Comparison of ENCODE assay signal across 8 cellular contexts in the genomic region with DNA sequence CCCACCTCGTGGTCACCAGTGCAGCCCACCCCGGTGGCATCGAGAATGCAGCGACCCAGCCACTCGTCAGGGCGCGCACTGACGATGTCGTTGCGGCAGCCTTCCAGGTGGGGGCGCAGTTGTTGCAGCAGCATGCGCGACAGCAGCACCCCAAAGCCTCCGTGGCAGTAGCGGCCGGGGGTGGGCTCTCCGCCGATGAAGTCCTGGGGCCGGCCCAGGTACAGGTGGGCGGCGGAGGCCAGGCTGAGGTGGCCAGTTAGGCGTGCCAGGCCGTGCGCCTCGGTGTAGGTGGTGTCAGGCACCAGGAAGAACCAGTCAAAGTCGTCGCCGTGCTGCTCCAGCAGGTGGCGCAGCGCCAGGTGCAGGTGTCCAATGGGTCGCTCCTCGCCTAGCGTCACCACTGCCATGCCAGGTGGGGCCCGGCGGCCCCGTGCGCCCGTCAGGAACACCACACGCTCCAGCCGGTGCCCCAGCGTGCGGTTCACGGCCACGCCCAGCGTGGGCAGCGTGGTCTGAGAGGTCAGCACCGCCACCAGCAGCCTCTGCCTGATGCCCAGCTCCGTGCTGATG. TPM values are rescaled to one million over a fixed set of nuclear protein-coding genes. Genes with fewer than 3 reads are reported as not detected.
DNase-seq lines count a peak whose midpoint lies in the region; ATAC-seq and TF ChIP-seq lines count a peak whose summit lies in the region.

No MANE protein-coding gene starts in this region.

- DNase-seq in DMS153 treated with DMSO at 0.1 percent for 48 hours (lab: John Stamatoyannopoulos, UW; ENCODE audit: unreplicated experiment) = peak; percentile 79
- peak; percentile 56 for DNase-seq in IMR-90
- DNase-seq in activated T-helper 1 cell treated with anti-CD3 and anti-CD28 coated beads, Interleukin-2, amount 50 U/mL, for 16 hours (ENCODE audit: low read depth in 1 of 2, low spot score in 1 of 2) = peak; percentile 76
- peak; percentile 52 for DNase-seq in fibroblast of the aortic adventitia (ENCODE audit: low read depth)
- DNase-seq in omental fat pad (ENCODE audit: low spot score) = peak; percentile 68
- DNase-seq in thoracic aorta (ENCODE audit: low spot score) = no peak

- no peak overlapping the region; the same call in 1 of the 2 replicates for H3K14ac ChIP-seq in IMR-90 (replicated peaks; ENCODE audit: low read depth, low read length)

- no peak overlapping the region for H2BK5ac ChIP-seq in IMR-90 (ENCODE audit: low read depth, low read length, poor library complexity, severe bottlenecking)

- H3K9me3 ChIP-seq in IMR-90 (ENCODE audit: control insufficient read depth, insufficient read depth, low read length) (no peaks in the 10 kb centered on the region), thoracic aorta (no peaks in the 10 kb centered on the region)

- H3K27ac ChIP-seq in IMR-90 (ENCODE audit: insufficient read depth, low read length) = no peak overlapping the region
- no peak overlapping the region for H3K27ac ChIP-seq in thoracic aorta

- no peak overlapping the region; the same call in 2 of the 3 replicates for H2BK15ac ChIP-seq in IMR-90 (ENCODE audit: low read depth, low read length)

- H3K27me3 ChIP-seq in IMR-90 (ENCODE audit: control insufficient read depth, insufficient read depth, low read length) (no peaks in the 10 kb centered on the region), thoracic aorta (replicated peaks; ENCODE audit: insufficient read depth) (no peaks in the 10 kb centered on the region)

- TF ChIP-seq RAD21 in IMR-90 (IDR thresholded peaks at IDR 0.05; ENCODE audit: low read length) = peak; percentile 59

- peak overlapping the region; percentile 86 for H2AFZ ChIP-seq in IMR-90 (replicated peaks; ENCODE audit: low read length, poor library complexity)

- POLR2A ChIA-PET in IMR-90 (lab: Charles Lee; ENCODE audit: unreplicated experiment) = no interaction called here

- H4K5ac ChIP-seq in IMR-90 (ENCODE audit: low read depth, low read length) = no peak overlapping the region

- dilution Hi-C loops in IMR-90 (cut with HindIII; ENCODE audit: low sequenced_read_pairs, unreplicated experiment) = no loop called here

- peaks cover 26% of the 10 kb centered on the region for H3K36me3 ChIP-seq in IMR-90 (ENCODE audit: control insufficient read depth, insufficient read depth, low read length)
- peaks cover 26% of the 10 kb centered on the region for H3K36me3 ChIP-seq in thoracic aorta

- H3K23ac ChIP-seq in IMR-90 (ENCODE audit: low read depth, low read length) = no peak overlapping the region

- H3K79me1 ChIP-seq in IMR-90 (ENCODE audit: low read depth in 1 of 2, low read length in 2 of 2) = peaks cover 6 to 38% of the 10 kb centered on the region in 2 experiments; a peak in 3 of 4 replicates

- no peak for TF ChIP-seq POLR2A in IMR-90 (IDR thresholded peaks at IDR 0.05; ENCODE audit: low read depth, low read length)

- H2AK5ac ChIP-seq in IMR-90 (ENCODE audit: low read depth, low read length) = peak overlapping the region; percentile 48

- no peak overlapping the region for H2BK20ac ChIP-seq in IMR-90 (ENCODE audit: low read depth, low read length)

- H3K4ac ChIP-seq in IMR-90 (ENCODE audit: low read depth, low read length) = no peak overlapping the region

- ATAC-seq in GM21529 (IDR thresholded peaks at IDR 0.05; ENCODE audit: unreplicated experiment) (peak; percentile 46), IMR-90 (ENCODE audit: low read depth) (no peak), omental fat pad (ENCODE audit: low FRiP score) (peak; percentile 3), thoracic aorta (ENCODE audit: insufficient number of reproducible peaks, low FRiP score, low read depth) (no peak)

- intact Hi-C loops in IMR-90 (cut with micrococcal nuclease) = loop anchor here (1.0 to 2.0 kb wide), 3 partner anchors 55 to 148 kb away; partner anchors contain the start of gene STK11IP

- no peak overlapping the region for H3K18ac ChIP-seq in IMR-90 (ENCODE audit: low read depth, low read length)

- H3K9ac ChIP-seq in IMR-90 (ENCODE audit: low read depth, low read length) = no peak overlapping the region

- no peak overlapping the region for H4K8ac ChIP-seq in IMR-90 (ENCODE audit: low read depth in 2 of 2, low read length in 2 of 2)

- no TSS peak for BruUV-seq in IMR-90 (replicated peaks; lab: Mats Ljungman, UMichigan)

- TF ChIP-seq CTCF in IMR-90 (conservative IDR thresholded peaks at IDR 0.05; ENCODE audit: low read depth, low read length) (peak; percentile 67), fibroblast of the aortic adventitia (IDR thresholded peaks at IDR 0.05; ENCODE audit: insufficient read depth, low read length) (peak; percentile 83), omental fat pad (IDR thresholded peaks at IDR 0.05) (peak in 1 of 3 donors; percentile 84), thoracic aorta (IDR thresholded peaks at IDR 0.05) (peak; percentile 85)

- H2BK120ac ChIP-seq in IMR-90 (ENCODE audit: low read depth, low read length) = no peak overlapping the region

- H2AK9ac ChIP-seq in IMR-90 (replicated peaks; ENCODE audit: low read depth, low read length, poor library complexity) = peak overlapping the region; percentile 82

- peak overlapping the region; percentile 76; the same call in 1 of the 2 replicates for H3K4me2 ChIP-seq in IMR-90 (ENCODE audit: low read depth, low read length)

- WGBS in IMR-90 (ENCODE audit: extremely low coverage in 2 of 2, insufficient read length in 1 of 2), 2 experiments = 13% methylated on average over 26 of the region's 48 CpGs; no CpG with 5 or more reads in 1 of the 2 experiments

- H4K91ac ChIP-seq in IMR-90 (ENCODE audit: insufficient read depth, low read depth, low read length) = no peak overlapping the region

- H3K4me3 ChIP-seq in IMR-90 (ENCODE audit: insufficient read depth, low read depth, low read length) (peak overlapping the region; percentile 16), fibroblast of the aortic adventitia (ENCODE audit: low read depth, low read length) (peak overlapping the region; percentile 80), thoracic aorta (peak overlapping the region; percentile 64)

- H4K20me1 ChIP-seq in IMR-90 (ENCODE audit: insufficient read depth, low read length) = peaks cover 28% of the 10 kb centered on the region

- H3K9me1 ChIP-seq in IMR-90 (ENCODE audit: insufficient read depth, low read length) = peaks cover 2% of the 10 kb centered on the region; the same call in 1 of the 2 replicates

- in situ Hi-C loops in IMR-90 (cut with MboI; ENCODE audit: low sequenced_read_pairs) = no loop called here

- no peak overlapping the region for H3K56ac ChIP-seq in IMR-90 (ENCODE audit: extremely low read depth, insufficient read depth, low read length)

- peaks cover 24% of the 10 kb centered on the region for H3K4me1 ChIP-seq in IMR-90 (ENCODE audit: control insufficient read depth, insufficient read depth, low read length)
- peaks cover 15 to 24% of the 10 kb centered on the region in 2 donors for H3K4me1 ChIP-seq in thoracic aorta (ENCODE audit: control insufficient read depth in 1 of 2, low read depth in 2 of 2)

- CTCF ChIA-PET in IMR-90 (lab: Yijun Ruan, JAX) = interaction anchor here (0.6 to 1.4 kb wide), 6 partner anchors 10 to 148 kb away, joined by 3 to 5 read pairs (median 4); no protein-coding TSS in a partner anchor

TF ChIP-seq in PFSK-1, 5 proteins besides CTCF, POLR2A, EP300 and RAD21 (continues in another document):
- no peak for TF ChIP-seq POLR2AphosphoS5 (IDR thresholded peaks at IDR 0.05; ENCODE audit: low read depth, low read length)

RNA-seq across cellular contexts. Expression of gene CHPF, which starts 1.9 kb away (rescaled TPM):
- 24.0 and 27.2 TPM in 2 replicates for total RNA-seq in IMR-90 (2012; rRNA removed)
- polyA plus RNA-seq in IMR-90 (2012; rRNA removed) = 115 and 147 TPM in 2 replicates
- 108 and 204 TPM in 2 replicates for polyA plus RNA-seq in IMR-90 (2012; cell fraction: cytosol; rRNA removed)
- polyA plus RNA-seq in IMR-90 (2012; cell fraction: nucleus; rRNA removed; ENCODE audit: low replicate concordance) = 37.3 and 118 TPM in 2 replicates
- 27.0 TPM for polyA plus RNA-seq in PFSK-1 (2012; ENCODE audit: insufficient read length, low read depth)
- total RNA-seq in fibroblast of the aortic adventitia (ENCODE audit: low replicate concordance) = 62.4 and 271 TPM in 2 replicates
- total RNA-seq in omental fat pad = 10 to 100 TPM; 32.6 to 70.8 (median 45.5) TPM
- 100 to 1,000 TPM; 184 to 269 TPM for total RNA-seq in thoracic aorta

RNA-seq across cellular contexts. Expression of gene TMEM198, which starts 2.1 kb away (rescaled TPM):
- total RNA-seq in IMR-90 (2012; rRNA removed) = under 0.01 and 0.18 TPM in 2 replicates
- polyA plus RNA-seq in IMR-90 (2012; rRNA removed) = 2.2 and 3.0 TPM in 2 replicates
- 0.81 and 1.3 TPM in 2 replicates for polyA plus RNA-seq in IMR-90 (2012; cell fraction: cytosol; rRNA removed)
- 20.2 and 40.5 TPM in 2 replicates for polyA plus RNA-seq in IMR-90 (2012; cell fraction: nucleus; rRNA removed; ENCODE audit: low replicate concordance)
- 1.8 TPM for polyA plus RNA-seq in PFSK-1 (2012; ENCODE audit: insufficient read length, low read depth)
- total RNA-seq in fibroblast of the aortic adventitia (ENCODE audit: low replicate concordance) = 1.1 and 2.8 TPM in 2 replicates
- 1 to 10 TPM; 1.9 to 6.2 (median 2.9) TPM for total RNA-seq in omental fat pad
- 1 to 10 TPM; 1.4 to 3.9 TPM for total RNA-seq in thoracic aorta

RNA-seq across cellular contexts. Expression of gene ASIC4, which starts 27.4 kb away (rescaled TPM):
- not detected in 2 replicates for total RNA-seq in IMR-90 (2012; rRNA removed)
- 0.10 TPM in 1 of 2 replicates, not detected in the other for polyA plus RNA-seq in IMR-90 (2012; rRNA removed)
- polyA plus RNA-seq in IMR-90 (2012; cell fraction: cytosol; rRNA removed) = not detected in 2 replicates
- 0.16 and 0.33 TPM in 2 replicates for polyA plus RNA-seq in IMR-90 (2012; cell fraction: nucleus; rRNA removed; ENCODE audit: low replicate concordance)
- polyA plus RNA-seq in PFSK-1 (2012; ENCODE audit: insufficient read length, low read depth) = 0.16 TPM
- total RNA-seq in fibroblast of the aortic adventitia (ENCODE audit: low replicate concordance) = not detected in 2 replicates
- under 1 TPM in 2 of 4 donors, not detected in 2; 0.12 to 0.19 TPM for total RNA-seq in omental fat pad
- total RNA-seq in thoracic aorta = under 1 TPM in 1 of 2 donors, not detected in 1; 0.41 TPM

RNA-seq across cellular contexts. Expression of gene OBSL1, which starts 29.6 kb away (rescaled TPM):
- total RNA-seq in IMR-90 (2012; rRNA removed) = 21.4 and 21.5 TPM in 2 replicates
- 51.2 and 51.8 TPM in 2 replicates for polyA plus RNA-seq in IMR-90 (2012; rRNA removed)
- polyA plus RNA-seq in IMR-90 (2012; cell fraction: cytosol; rRNA removed) = 55.5 and 61.7 TPM in 2 replicates
- 203 and 301 TPM in 2 replicates for polyA plus RNA-seq in IMR-90 (2012; cell fraction: nucleus; rRNA removed; ENCODE audit: low replicate concordance)
- polyA plus RNA-seq in PFSK-1 (2012; ENCODE audit: insufficient read length, low read depth) = 42.5 TPM
- 39.2 and 90.4 TPM in 2 replicates for total RNA-seq in fibroblast of the aortic adventitia (ENCODE audit: low replicate concordance)
- total RNA-seq in omental fat pad = 100 to 1,000 TPM in 2 of 4 donors, 10 to 100 TPM in 2; 68.6 to 117 (median 88.7) TPM
- 100 to 1,000 TPM in 1 of 2 donors, 10 to 100 TPM in 1; 88.7 to 151 TPM for total RNA-seq in thoracic aorta

RNA-seq across cellular contexts. Expression of gene INHA, which starts 30.4 kb away (rescaled TPM):
- total RNA-seq in IMR-90 (2012; rRNA removed) (not detected in 2 replicates), fibroblast of the aortic adventitia (ENCODE audit: low replicate concordance) (0.18 and 2.0 TPM in 2 replicates), omental fat pad (1 to 10 TPM in 1 of 4 donors, under 1 TPM in 1, not detected in 2; 0.88 to 1.1 TPM), thoracic aorta (1 to 10 TPM; 1.2 to 1.6 TPM)
- 0.80 and 0.96 TPM in 2 replicates for polyA plus RNA-seq in IMR-90 (2012; rRNA removed)
- polyA plus RNA-seq in IMR-90 (2012; cell fraction: cytosol; rRNA removed) = 0.16 and 0.26 TPM in 2 replicates
- polyA plus RNA-seq in IMR-90 (2012; cell fraction: nucleus; rRNA removed; ENCODE audit: low replicate concordance) = 5.6 and 14.6 TPM in 2 replicates
- 0.34 TPM for polyA plus RNA-seq in PFSK-1 (2012; ENCODE audit: insufficient read length, low read depth)

Comparison
In these comparisons a context has a peak if more than half of its experiments do, and no peak if none do; other contexts are left out.
1. ATAC-seq: peak in GM21529 (single experiment) and omental fat pad (single experiment); none in IMR-90 (single experiment) and thoracic aorta (single experiment).
2. H3K4me3 ChIP-seq: peak in every context shown above with its lines; median percentile 80 in fibroblast of the aortic adventitia; 64 in thoracic aorta; 16 in IMR-90.